Comparison of ENCODE assay signal across 16 cellular contexts in genomic region chr14:26872510-26872909, GRCh38.
DNase-seq lines count a peak whose midpoint lies in the region; ATAC-seq, FAIRE-seq and TF ChIP-seq lines count a peak whose summit lies in the region.
"Had no signal": no experiment of that assay in that cellular context is flagged by ENCODE, and none has a peak within 500 bp of the region (broad histone marks: within the 10 kb centered on the region; RNA-seq: fewer than 3 reads in every experiment).

No MANE protein-coding gene starts in this region.

- H3K79me2 ChIP-seq in fibroblast of lung (ENCODE audit: control insufficient read depth, insufficient read depth, low read length), result no peaks in the 10 kb centered on the region
- no peaks in the 10 kb centered on the region for H3K79me2 ChIP-seq in HepG2 (ENCODE audit: insufficient read depth, low read length)

- DNase-seq in SK-N-DZ (ENCODE audit: low spot score) (peak; percentile 7), fibroblast of lung (ENCODE audit: low read depth in 2 of 2) (peak; percentile 19 to 47), HepG2 (ENCODE audit: low spot score) (no peak), transverse colon (peak; percentile 23), immature natural killer cell (no peak)
- DNase-seq: activated CD4-positive, alpha-beta T cell treated with anti-CD3 and anti-CD28 coated beads, Interleukin-2, amount 50 U/mL, for 4 hours; activated T-cell treated with anti-CD3 and anti-CD28 coated beads, Interleukin-2, amount 50 U/mL, for 48 hours; DND-41; HFFc6; NCI-H2029; NK-92 treated with Interleukin-12 subunit alpha and Interleukin-12 subunit beta, amount 100 ng/mL, for 24 hours; T1000 had no signal

- TF ChIP-seq RAD21 in HepG2 (CRISPR knock-in tag; IDR thresholded peaks at IDR 0.05), result no peak

- H3K27me3 ChIP-seq in fibroblast of lung (ENCODE audit: control insufficient read depth, insufficient read depth, low read length) (no peaks in the 10 kb centered on the region), HepG2 (ENCODE audit: control insufficient read depth in 1 of 2, insufficient read depth in 2 of 2, low read length in 2 of 2) (no peaks in the 10 kb centered on the region), transverse colon (no peaks in the 10 kb centered on the region)

- WGBS in HepG2 (ENCODE audit: low lambda C conversion rate), result 2% methylated on average over 4 of the region's 4 CpGs
- 40 to 50% methylated on average over 4 of the region's 4 CpGs for WGBS in transverse colon (ENCODE audit: low coverage in 1 of 2), 2 donors

- H3K27me3 Mint-ChIP-seq in immature natural killer cell (ENCODE audit: low read depth in 3 of 3), result peaks cover 0 to 3% (median 0%) of the 10 kb centered on the region in 3 donors
- H3K27me3 Mint-ChIP-seq: dendritic cell treated with granulocyte-macrophage colony-stimulating factor and Interleukin-4, amounts not matched to agents 40 ng/mL and 50 ng/mL, for 4 days had no signal

- H3K4me1 Mint-ChIP-seq in immature natural killer cell, result no peaks in the 10 kb centered on the region
- H3K4me1 Mint-ChIP-seq: CD14-positive monocyte had no signal

- POLR2A ChIA-PET in HepG2 (lab: Yijun Ruan, JAX), result no interaction called here

- H3K36me3 ChIP-seq in fibroblast of lung (ENCODE audit: control insufficient read depth, insufficient read depth, low read length) (no peaks in the 10 kb centered on the region), HepG2 (replicated peaks in 1 of 2; ENCODE audit: control insufficient read depth in 1 of 2, insufficient read depth in 2 of 2, low read length in 2 of 2) (no peaks in the 10 kb centered on the region), transverse colon (no peaks in the 10 kb centered on the region)

- no peak overlapping the region for H3K9ac ChIP-seq in fibroblast of lung (ENCODE audit: insufficient read depth, low read length)
- no peak overlapping the region for H3K9ac ChIP-seq in HepG2 (ENCODE audit: insufficient read depth, low read depth, low read length)

- peaks cover 0 to 63% (median 15%) of the 10 kb centered on the region in 6 donors for H3K9me3 Mint-ChIP-seq in immature natural killer cell
- H3K9me3 Mint-ChIP-seq: CD14-positive monocyte; dendritic cell treated with granulocyte-macrophage colony-stimulating factor and Interleukin-4, amounts not matched to agents 40 ng/mL and 50 ng/mL, for 4 days had no signal

- H3K36me3 Mint-ChIP-seq in immature natural killer cell, result peaks cover 0 to 5% (median 0%) of the 10 kb centered on the region in 3 donors
- H3K36me3 Mint-ChIP-seq: CD14-positive monocyte had no signal

- TF ChIP-seq POLR2A in HepG2 (IDR thresholded peaks at IDR 0.05; ENCODE audit: insufficient read depth in 1 of 2, low read depth in 2 of 2, low read length in 2 of 2), result no peak
- TF ChIP-seq POLR2A in transverse colon (IDR thresholded peaks at IDR 0.05), result no peak

- no peaks in the 10 kb centered on the region for H4K20me1 ChIP-seq in fibroblast of lung (ENCODE audit: control insufficient read depth, extremely low read depth, insufficient read depth, low read length)
- no peaks in the 10 kb centered on the region for H4K20me1 ChIP-seq in HepG2 (ENCODE audit: insufficient read depth, low read length)

- H3K27ac ChIP-seq in fibroblast of lung (ENCODE audit: insufficient read depth, low read length) (no peak overlapping the region), HepG2 (ENCODE audit: extremely low read length, insufficient read depth, low read length) (no peak overlapping the region), transverse colon (no peak overlapping the region)

- TF ChIP-seq EP300 in HepG2 (IDR thresholded peaks at IDR 0.05; ENCODE audit: low read depth in 2 of 2, low read length in 2 of 2) (no peak), HepG2 (CRISPR knock-in tag; IDR thresholded peaks at IDR 0.05; ENCODE audit: borderline replicate concordance) (no peak), transverse colon (IDR thresholded peaks at IDR 0.05; ENCODE audit: low read depth) (peak; percentile 88)

- in situ Hi-C loops in HepG2 (cut with HindIII; ENCODE audit: extremely low pct_ligation_motif_present, low pct_unique_long_range_greater_than_20kb), result no loop called here
- in situ Hi-C loops in transverse colon (cut with MboI; ENCODE audit: low pct_ligation_motif_present in 1 of 4, low pct_unique_long_range_greater_than_20kb in 1 of 4, low sequenced_read_pairs in 3 of 4), result no loop called here

- TF ChIP-seq CTCF in fibroblast of lung (conservative IDR thresholded peaks at IDR 0.05 in 1 of 2, IDR thresholded peaks at IDR 0.05 in 1 of 2; ENCODE audit: low read depth in 1 of 2, low read length in 2 of 2) (no peak), HepG2 (CRISPR knock-in tag; IDR thresholded peaks at IDR 0.05) (no peak), transverse colon (IDR thresholded peaks at IDR 0.05) (no peak)

- H3K4me1 ChIP-seq in fibroblast of lung (ENCODE audit: control insufficient read depth, extremely low read depth, insufficient read depth, low read length) (no peaks in the 10 kb centered on the region), HepG2 (ENCODE audit: insufficient read depth, low read length) (no peaks in the 10 kb centered on the region), transverse colon (peaks cover 0 to 3% (median 0%) of the 10 kb centered on the region in 4 donors)

- H3K9me3 ChIP-seq in fibroblast of lung (ENCODE audit: control insufficient read depth, insufficient read depth, low read depth, low read length) (no peaks in the 10 kb centered on the region), HepG2 (ENCODE audit: low read length) (peaks cover 93% of the 10 kb centered on the region), transverse colon (no peaks in the 10 kb centered on the region)

- ATAC-seq in HepG2 (no peak), HG02798 (IDR thresholded peaks at IDR 0.05; ENCODE audit: poor library complexity, unreplicated experiment) (no peak), HG03378 (IDR thresholded peaks at IDR 0.05; ENCODE audit: unreplicated experiment) (no peak)

- no TSS peak for BruUV-seq in HepG2 (replicated peaks; lab: Mats Ljungman, UMichigan)

- CTCF ChIA-PET in HepG2 (lab: Yijun Ruan, JAX; ENCODE audit: low intra/inter-chr PET ratio, low total read pairs), result no interaction called here

- no peak overlapping the region for H3K4me3 Mint-ChIP-seq in immature natural killer cell
- H3K4me3 Mint-ChIP-seq: CD14-positive monocyte; dendritic cell treated with granulocyte-macrophage colony-stimulating factor and Interleukin-4, amounts not matched to agents 40 ng/mL and 50 ng/mL, for 4 days; HFFc6 had no signal

- no peak for FAIRE-seq in HepG2 (lab: Jason Lieb, UNC)

- no peak overlapping the region for H2AFZ ChIP-seq in fibroblast of lung (ENCODE audit: low read length)
- H2AFZ ChIP-seq in HepG2 (ENCODE audit: low read length), result no peak overlapping the region

- H3K4me2 ChIP-seq in fibroblast of lung (ENCODE audit: extremely low read depth, insufficient read depth, low read length), result no peak overlapping the region
- no peak overlapping the region for H3K4me2 ChIP-seq in HepG2 (ENCODE audit: low read depth, low read length)

- H3K4me3 ChIP-seq in fibroblast of lung (replicated peaks in 1 of 4; ENCODE audit: control extremely low read depth in 1 of 4, insufficient read depth in 1 of 4, low read depth in 3 of 4, low read length in 4 of 4) (no peak overlapping the region), HepG2 (replicated peaks in 1 of 3; ENCODE audit: insufficient read depth in 1 of 3, low read depth in 2 of 3, low read length in 3 of 3) (no peak overlapping the region), transverse colon (no peak overlapping the region)

- H3K27ac Mint-ChIP-seq in immature natural killer cell, result no peak overlapping the region
- H3K27ac Mint-ChIP-seq: CD14-positive monocyte; dendritic cell treated with granulocyte-macrophage colony-stimulating factor and Interleukin-4, amounts not matched to agents 40 ng/mL and 50 ng/mL, for 4 days; HFFc6 had no signal

- intact Hi-C loops in HepG2 (cut with micrococcal nuclease; ENCODE audit: unreplicated experiment) (no loop called here), transverse colon (cut with DNase I; ENCODE audit: low total_unique reads) (no loop called here)

TF ChIP-seq in HepG2, 621 proteins besides CTCF, POLR2A, EP300 and RAD21:
- no peak for TF ChIP-seq E2F1 (CRISPR knock-in tag; IDR thresholded peaks at IDR 0.05)
- peak; percentile 67 for TF ChIP-seq CREB1 (IDR thresholded peaks at IDR 0.05)
- TF ChIP-seq CREB1 (CRISPR knock-in tag; IDR thresholded peaks at IDR 0.05), result no peak
- 0 out of 2 replicates have a peak, but pooled peaks have one; percentile 15 for TF ChIP-seq ATF7 (IDR thresholded peaks at IDR 0.05)
- no peak for TF ChIP-seq ATF7 (CRISPR knock-in tag; IDR thresholded peaks at IDR 0.05)

Comparison
In these comparisons a context has a peak if more than half of its experiments do, and no peak if none do; other contexts are left out.
1. DNase-seq: peak in SK-N-DZ (single experiment), fibroblast of lung (2 of 2) and transverse colon (single experiment); none in HepG2 (single experiment) and immature natural killer cell (0 of 3).